In genomic region chr6:158856261-158856660, GRCh38 we compare ENCODE assay signal across 1 cellular context.
TF ChIP-seq lines count a peak whose summit lies in the region.

No MANE protein-coding gene starts in this region.

TF ChIP-seq in WTC11, 78 proteins besides CTCF, POLR2A, EP300 and RAD21:
- TF ChIP-seq ZNF425 (CRISPR knock-in tag; conservative IDR thresholded peaks at IDR 0.05) (no peak), SMAD3 (CRISPR knock-in tag; IDR thresholded peaks at IDR 0.05; ENCODE audit: borderline replicate concordance) (no peak), E2F4 (CRISPR knock-in tag; IDR thresholded peaks at IDR 0.05; ENCODE audit: borderline replicate concordance, low read depth) (no peak), ESRRA (CRISPR knock-in tag; IDR thresholded peaks at IDR 0.05; ENCODE audit: borderline replicate concordance) (no peak)
TF ChIP-seq in WTC11: peak in this region for 0.
